In the genomic region with DNA sequence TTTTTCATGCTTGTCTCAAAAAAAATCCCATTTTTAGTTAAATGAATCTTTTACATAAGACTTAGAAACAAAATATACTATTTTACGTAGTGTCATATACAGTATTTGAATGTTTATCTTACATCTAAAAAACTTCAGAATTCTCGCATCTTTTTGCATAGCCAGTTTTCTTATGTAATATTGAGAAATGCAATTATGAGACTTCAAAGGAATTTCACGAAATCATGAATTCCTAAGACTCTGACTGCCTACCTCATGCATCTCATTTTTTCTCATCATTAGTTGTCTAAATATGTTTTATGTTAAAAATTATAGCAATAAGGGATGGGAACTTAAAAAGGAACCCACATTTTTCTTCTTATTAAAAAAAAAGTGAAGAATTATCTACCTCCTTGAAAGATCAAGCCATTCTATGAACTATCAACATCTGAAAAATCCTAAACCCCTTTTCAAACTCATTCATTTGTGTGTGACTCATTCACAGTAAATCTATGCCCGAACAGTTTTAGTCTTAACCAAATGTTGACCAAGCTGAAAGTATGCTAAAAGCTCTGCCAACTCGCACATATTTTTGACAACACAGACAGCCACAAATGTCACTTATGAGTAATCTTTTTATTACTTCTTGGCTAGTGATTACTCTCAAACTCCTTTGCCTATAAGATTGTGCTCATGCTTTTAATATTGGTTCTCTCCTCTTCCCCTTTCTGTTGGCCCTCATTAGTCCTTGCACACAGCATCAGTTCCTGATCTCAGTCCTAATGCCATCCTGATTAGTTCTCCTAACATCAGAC, we compare ENCODE assay signal across 9 cellular contexts.
DNase-seq lines count a peak whose midpoint lies in the region; ATAC-seq, FAIRE-seq and TF ChIP-seq lines count a peak whose summit lies in the region.
"Had no signal": no experiment of that assay in that cellular context is flagged by ENCODE, and none has a peak within 500 bp of the region (broad histone marks: within the 10 kb centered on the region; RNA-seq: fewer than 3 reads in every experiment).

No MANE protein-coding gene starts in this region.

- TF ChIP-seq CTCF in fibroblast of mammary gland (conservative IDR thresholded peaks at IDR 0.05; ENCODE audit: control insufficient read depth, insufficient read depth, low read depth, low read length) (no peak), heart left ventricle (IDR thresholded peaks at IDR 0.05) (no peak)

- H3K4me1 ChIP-seq in heart left ventricle (peaks cover 0 to 10% (median 2%) of the 10 kb centered on the region in 12 donors), small intestine (ENCODE audit: control insufficient read depth in 2 of 2, insufficient read depth in 1 of 2, low read depth in 1 of 2, low read length in 1 of 2) (no peaks in the 10 kb centered on the region)
- H3K4me1 ChIP-seq: right lobe of liver had no signal

- peak; percentile 5 for DNase-seq in Ammon's horn (ENCODE audit: low spot score)
- DNase-seq in HTR-8/SVneo (ENCODE audit: insufficient read length, low spot score) = peak; percentile 18
- DNase-seq in fibroblast of mammary gland (ENCODE audit: low read depth) = peak; percentile 90
- DNase-seq in pons (ENCODE audit: low spot score) = no peak
- no peak for DNase-seq in NCI-H2107 (lab: John Stamatoyannopoulos, UW)
- DNase-seq in heart left ventricle = no peak
- DNase-seq in small intestine = no peak
- DNase-seq: right lobe of liver had no signal

- H3K36me3 ChIP-seq in heart left ventricle (no peaks in the 10 kb centered on the region), small intestine (ENCODE audit: control insufficient read depth in 2 of 2, insufficient read depth in 2 of 2, low read length in 2 of 2) (no peaks in the 10 kb centered on the region)
- H3K36me3 ChIP-seq: right lobe of liver had no signal

- no peak for TF ChIP-seq POLR2A in heart left ventricle (IDR thresholded peaks at IDR 0.05)

- intact Hi-C loops in heart left ventricle (cut with DNase I) = no loop called here

- H3K27ac ChIP-seq in heart left ventricle = no peak overlapping the region
- no peak overlapping the region for H3K27ac ChIP-seq in small intestine (ENCODE audit: low read depth in 1 of 2, low read length in 1 of 2)
- H3K27ac ChIP-seq: right lobe of liver had no signal

- H3K9me3 ChIP-seq in heart left ventricle (no peaks in the 10 kb centered on the region), small intestine (ENCODE audit: control insufficient read depth, low read depth) (no peaks in the 10 kb centered on the region)
- H3K9me3 ChIP-seq: right lobe of liver had no signal

- no peak overlapping the region for H3K4me3 ChIP-seq in fibroblast of mammary gland (ENCODE audit: control insufficient read depth, low read depth, low read length)
- no peak overlapping the region for H3K4me3 ChIP-seq in heart left ventricle
- no peak overlapping the region for H3K4me3 ChIP-seq in small intestine (ENCODE audit: low read depth in 1 of 2, low read length in 2 of 2)
- H3K4me3 ChIP-seq: right lobe of liver had no signal

- ATAC-seq in GM21619 (IDR thresholded peaks at IDR 0.05; ENCODE audit: unreplicated experiment) = peak; percentile 94
- no peak for ATAC-seq in heart left ventricle
- ATAC-seq: right lobe of liver had no signal

- no peaks in the 10 kb centered on the region for H3K27me3 ChIP-seq in heart left ventricle
- H3K27me3 ChIP-seq in small intestine (ENCODE audit: control insufficient read depth in 2 of 2, insufficient read depth in 2 of 2, low read length in 2 of 2) = no peaks in the 10 kb centered on the region
- H3K27me3 ChIP-seq: right lobe of liver had no signal

- WGBS in heart left ventricle, 4 donors = 78 to 86% (median 81%) methylated on average over 5 of the region's 5 CpGs
- 46 to 53% (median 51%) methylated on average over 5 of the region's 5 CpGs for WGBS in small intestine, 3 donors

- FAIRE-seq in HTR-8/SVneo (lab: Jason Lieb, UNC) = no peak
- FAIRE-seq in small intestine (lab: Jason Lieb, UNC) = no peak

Comparison
In these comparisons a context has a peak if more than half of its experiments do, and no peak if none do; other contexts are left out.
1. DNase-seq: peak in Ammon's horn (single experiment), HTR-8/SVneo (single experiment) and fibroblast of mammary gland (single experiment); none in pons (single experiment), NCI-H2107 (single experiment), heart left ventricle (0 of 5) and small intestine (single experiment).